2 cellular contexts compared by ENCODE assay signal in the genomic region with DNA sequence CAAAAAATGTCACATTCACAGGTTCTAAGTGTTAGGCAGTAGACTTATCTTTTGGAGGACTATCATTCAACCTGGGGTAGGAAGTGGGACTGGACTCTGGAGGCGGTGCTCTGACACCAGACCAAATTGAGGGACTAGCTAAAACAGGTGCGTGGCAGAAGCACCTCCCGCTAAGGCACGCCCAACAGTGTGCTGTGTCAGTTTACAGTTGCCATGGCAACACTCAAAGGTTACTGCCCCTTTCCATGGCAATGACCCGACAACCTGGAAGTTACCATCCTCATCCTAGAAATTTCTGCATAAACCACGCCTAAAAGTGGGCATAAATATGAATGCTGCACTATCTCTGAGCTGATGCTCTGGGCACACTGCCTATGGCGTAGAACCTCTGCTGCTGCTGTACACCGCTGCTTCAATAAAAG.
A peak's percentile ranks its signal among the peaks of the same experiment; 100 is the strongest.
TF ChIP-seq lines count a peak whose summit lies in the region.

No MANE protein-coding gene starts in this region.

TF ChIP-seq in K562, 482 proteins besides CTCF, POLR2A, EP300 and RAD21:
- TF ChIP-seq RFX1 (IDR thresholded peaks at IDR 0.05) (peak; percentile 87), STAT5B (CRISPR knock-in tag; IDR thresholded peaks at IDR 0.05) (no peak), NFATC3 (IDR thresholded peaks at IDR 0.05) (no peak)
- TF ChIP-seq, protein P1, sequence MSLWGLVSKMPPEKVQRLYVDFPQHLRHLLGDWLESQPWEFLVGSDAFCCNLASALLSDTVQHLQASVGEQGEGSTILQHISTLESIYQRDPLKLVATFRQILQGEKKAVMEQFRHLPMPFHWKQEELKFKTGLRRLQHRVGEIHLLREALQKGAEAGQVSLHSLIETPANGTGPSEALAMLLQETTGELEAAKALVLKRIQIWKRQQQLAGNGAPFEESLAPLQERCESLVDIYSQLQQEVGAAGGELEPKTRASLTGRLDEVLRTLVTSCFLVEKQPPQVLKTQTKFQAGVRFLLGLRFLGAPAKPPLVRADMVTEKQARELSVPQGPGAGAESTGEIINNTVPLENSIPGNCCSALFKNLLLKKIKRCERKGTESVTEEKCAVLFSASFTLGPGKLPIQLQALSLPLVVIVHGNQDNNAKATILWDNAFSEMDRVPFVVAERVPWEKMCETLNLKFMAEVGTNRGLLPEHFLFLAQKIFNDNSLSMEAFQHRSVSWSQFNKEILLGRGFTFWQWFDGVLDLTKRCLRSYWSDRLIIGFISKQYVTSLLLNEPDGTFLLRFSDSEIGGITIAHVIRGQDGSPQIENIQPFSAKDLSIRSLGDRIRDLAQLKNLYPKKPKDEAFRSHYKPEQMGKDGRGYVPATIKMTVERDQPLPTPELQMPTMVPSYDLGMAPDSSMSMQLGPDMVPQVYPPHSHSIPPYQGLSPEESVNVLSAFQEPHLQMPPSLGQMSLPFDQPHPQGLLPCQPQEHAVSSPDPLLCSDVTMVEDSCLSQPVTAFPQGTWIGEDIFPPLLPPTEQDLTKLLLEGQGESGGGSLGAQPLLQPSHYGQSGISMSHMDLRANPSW (CRISPR knock-in tag; IDR thresholded peaks at IDR 0.05): no peak
- TF ChIP-seq, protein P2, sequence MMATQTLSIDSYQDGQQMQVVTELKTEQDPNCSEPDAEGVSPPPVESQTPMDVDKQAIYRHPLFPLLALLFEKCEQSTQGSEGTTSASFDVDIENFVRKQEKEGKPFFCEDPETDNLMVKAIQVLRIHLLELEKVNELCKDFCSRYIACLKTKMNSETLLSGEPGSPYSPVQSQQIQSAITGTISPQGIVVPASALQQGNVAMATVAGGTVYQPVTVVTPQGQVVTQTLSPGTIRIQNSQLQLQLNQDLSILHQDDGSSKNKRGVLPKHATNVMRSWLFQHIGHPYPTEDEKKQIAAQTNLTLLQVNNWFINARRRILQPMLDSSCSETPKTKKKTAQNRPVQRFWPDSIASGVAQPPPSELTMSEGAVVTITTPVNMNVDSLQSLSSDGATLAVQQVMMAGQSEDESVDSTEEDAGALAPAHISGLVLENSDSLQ (IDR thresholded peaks at IDR 0.05): 0 out of 2 replicates have a peak, but pooled peaks have one; percentile 11

TF ChIP-seq in HepG2, 621 proteins besides CTCF, POLR2A, EP300 and RAD21:
- TF ChIP-seq RFX1 (IDR thresholded peaks at IDR 0.05) (peak; percentile 57; the same call in 1 of the 2 replicates), KLF9 (CRISPR knock-in tag; IDR thresholded peaks at IDR 0.05; ENCODE audit: low read depth) (no peak), TCF7 (IDR thresholded peaks at IDR 0.05; ENCODE audit: low read depth) (no peak), ZNF703 (CRISPR knock-in tag; IDR thresholded peaks at IDR 0.05; ENCODE audit: borderline replicate concordance) (no peak), RFX3 (CRISPR knock-in tag; IDR thresholded peaks at IDR 0.05) (peak; percentile 56; the same call in 1 of the 2 replicates), ZNF570 (CRISPR knock-in tag; IDR thresholded peaks at IDR 0.05; ENCODE audit: borderline replicate concordance) (no peak)
TF ChIP-seq in HepG2: peak in this region for 2.
